Comparison of ENCODE assay signal across 18 cellular contexts in the genomic region with DNA sequence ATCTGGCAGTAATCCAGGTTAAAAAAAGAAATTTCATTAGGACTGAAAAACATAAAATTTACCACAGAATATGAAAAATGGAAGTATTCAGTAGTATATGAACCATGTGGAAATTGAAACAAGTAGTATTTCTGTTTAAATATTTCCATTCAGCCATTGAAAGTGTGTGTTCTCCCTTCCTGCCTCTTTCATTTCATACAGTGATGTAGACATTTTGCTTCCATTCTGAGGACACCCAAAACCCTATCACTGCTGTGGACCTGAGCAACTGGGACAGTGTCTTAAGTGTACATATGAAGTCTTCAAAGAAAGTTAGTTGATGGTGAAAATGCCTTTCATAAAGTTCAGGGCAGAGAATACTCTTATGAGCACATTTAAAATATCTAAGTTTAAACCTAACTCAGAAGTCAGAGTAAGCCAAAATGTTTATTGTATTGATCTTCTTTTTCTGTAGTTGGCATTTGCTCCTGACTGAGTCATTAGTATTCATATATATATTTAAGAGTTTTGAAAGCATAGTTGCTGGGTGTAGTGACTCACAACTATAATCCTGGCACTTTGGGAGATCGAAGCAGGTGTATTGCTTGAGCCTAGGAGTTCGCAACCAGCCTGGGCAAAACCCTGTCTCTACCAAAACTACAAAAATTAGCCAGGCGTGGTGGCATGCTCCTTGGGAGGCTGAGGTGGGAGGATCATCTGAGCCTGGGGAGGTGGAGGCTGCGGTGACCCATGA.
DNase-seq lines count a peak whose midpoint lies in the region; ATAC-seq and TF ChIP-seq lines count a peak whose summit lies in the region.
"Had no signal": no experiment of that assay in that cellular context is flagged by ENCODE, and none has a peak within 500 bp of the region (broad histone marks: within the 10 kb centered on the region; RNA-seq: fewer than 3 reads in every experiment).

No MANE protein-coding gene starts in this region.

- CTCF ChIA-PET in activated CD4-positive, alpha-beta T cell treated with anti-CD3 and anti-CD28 coated beads for 36 hours (lab: Charles Lee), result no interaction called here
- CTCF ChIA-PET in CD4-positive, alpha-beta T cell (lab: Charles Lee), result no interaction called here

- TF ChIP-seq CTCF in CD4-positive, alpha-beta T cell (IDR thresholded peaks at IDR 0.05), result no peak
- no peak for TF ChIP-seq CTCF in lower lobe of right lung (IDR thresholded peaks at IDR 0.05)

- H3K4me3 ChIP-seq in lower lobe of right lung, result no peak overlapping the region
- H3K4me3 ChIP-seq: A549, gastroesophageal sphincter had no signal

- H3K4me3 Mint-ChIP-seq in activated CD4-positive, alpha-beta T cell treated with anti-CD3 and anti-CD28 coated beads for 36 hours, result peak overlapping the region; percentile 16
- no peak overlapping the region for H3K4me3 Mint-ChIP-seq in CD4-positive, alpha-beta T cell
- H3K4me3 Mint-ChIP-seq in activated T-cell treated with anti-CD3 and anti-CD28 coated beads, Interleukin-2, amount 50 U/mL, for 72 hours, result peak overlapping the region; percentile 54 to 55

- peaks cover 57% of the 10 kb centered on the region for H3K4me1 Mint-ChIP-seq in activated CD4-positive, alpha-beta T cell treated with anti-CD3 and anti-CD28 coated beads for 36 hours
- peaks cover 72% of the 10 kb centered on the region for H3K4me1 Mint-ChIP-seq in CD4-positive, alpha-beta T cell (ENCODE audit: low read depth)
- H3K4me1 Mint-ChIP-seq in activated T-cell treated with anti-CD3 and anti-CD28 coated beads, Interleukin-2, amount 50 U/mL, for 72 hours (ENCODE audit: low read depth), result peaks cover 77% of the 10 kb centered on the region

- H3K9me3 ChIP-seq in CD4-positive, alpha-beta T cell (ENCODE audit: control insufficient read depth, low read length), result no peaks in the 10 kb centered on the region
- no peaks in the 10 kb centered on the region for H3K9me3 ChIP-seq in lower lobe of right lung
- H3K9me3 ChIP-seq: A549, gastroesophageal sphincter had no signal

- peaks cover 63% of the 10 kb centered on the region for H3K4me1 ChIP-seq in lower lobe of right lung

- H3K27me3 ChIP-seq in CD4-positive, alpha-beta T cell (ENCODE audit: control insufficient read depth, insufficient read depth, low read length), result no peaks in the 10 kb centered on the region
- H3K27me3 ChIP-seq in lower lobe of right lung (ENCODE audit: low read depth), result no peaks in the 10 kb centered on the region
- H3K27me3 ChIP-seq: gastroesophageal sphincter had no signal

- POLR2A ChIA-PET in activated CD4-positive, alpha-beta T cell treated with anti-CD3 and anti-CD28 coated beads for 36 hours (lab: Charles Lee), result interaction anchor here (0.7 kb wide), 1 partner anchor 20 kb away, joined by 3 read pairs; no protein-coding TSS in a partner anchor
- POLR2A ChIA-PET in CD4-positive, alpha-beta T cell (lab: Charles Lee), result no interaction called here

- no peaks in the 10 kb centered on the region for H3K27me3 Mint-ChIP-seq in activated CD4-positive, alpha-beta T cell treated with anti-CD3 and anti-CD28 coated beads for 36 hours
- no peaks in the 10 kb centered on the region for H3K27me3 Mint-ChIP-seq in CD4-positive, alpha-beta T cell
- H3K27me3 Mint-ChIP-seq in activated T-cell treated with anti-CD3 and anti-CD28 coated beads, Interleukin-2, amount 50 U/mL, for 72 hours (ENCODE audit: low read depth), result no peaks in the 10 kb centered on the region

- H3K27ac Mint-ChIP-seq in activated CD4-positive, alpha-beta T cell treated with anti-CD3 and anti-CD28 coated beads for 36 hours, result peak overlapping the region; percentile 74
- peak overlapping the region; percentile 54 for H3K27ac Mint-ChIP-seq in CD4-positive, alpha-beta T cell
- peak overlapping the region; percentile 76 for H3K27ac Mint-ChIP-seq in activated T-cell treated with anti-CD3 and anti-CD28 coated beads, Interleukin-2, amount 50 U/mL, for 72 hours

- peak; percentile 25 for DNase-seq in activated CD4-positive, alpha-beta T cell treated with anti-CD3 and anti-CD28 coated beads for 36 hours
- DNase-seq in activated CD4-positive, alpha-beta T cell treated with anti-CD3 and anti-CD28 coated beads for 48 hours, result no peak
- DNase-seq in CD4-positive, alpha-beta T cell, result no peak
- DNase-seq in activated T-cell treated with anti-CD3 and anti-CD28 coated beads, Interleukin-2, amount 50 U/mL, for 72 hours, result no peak
- DNase-seq in lower lobe of right lung (no peak), DMS153 (lab: John Stamatoyannopoulos, UW) (no peak)
- DNase-seq in stimulated activated CD4-positive, alpha-beta T cell treated with anti-CD3 and anti-CD28 coated beads, Interleukin-2, amount 100 ng/mL, for 48 hours, result no peak
- DNase-seq: activated CD8-positive, alpha-beta memory T cell treated with anti-CD3 and anti-CD28 coated beads, Interleukin-2, amount 50 U/mL, for 4 hours; C1 segment of cervical spinal cord; DMS53; erythroblast; MM.1S; NCI-H146; NCI-H2171 treated with DMSO at 0.1 percent for 48 hours; SIG-M5 had no signal

- ATAC-seq in activated CD4-positive, alpha-beta T cell treated with anti-CD3 and anti-CD28 coated beads for 36 hours, result peak; percentile 70
- no peak for ATAC-seq in CD4-positive, alpha-beta T cell (ENCODE audit: poor library complexity)
- ATAC-seq in activated T-cell treated with anti-CD3 and anti-CD28 coated beads, Interleukin-2, amount 50 U/mL, for 72 hours (replicated peaks in 1 of 2), result peak; percentile 59 to 72
- ATAC-seq in lower lobe of right lung (no peak), GM19463 (IDR thresholded peaks at IDR 0.05; ENCODE audit: unreplicated experiment) (no peak)
- ATAC-seq: A549, gastroesophageal sphincter had no signal

- intact Hi-C loops in activated CD4-positive, alpha-beta T cell treated with anti-CD3 and anti-CD28 coated beads for 36 hours (cut with DNase I, micrococcal nuclease), result no loop called here
- intact Hi-C loops in CD4-positive, alpha-beta T cell (cut with DNase I, micrococcal nuclease), result loop anchor here in 1 of 2 experiments (2.0 kb wide), 1 partner anchor 13 kb away; no protein-coding TSS in a partner anchor
- intact Hi-C loops in lower lobe of right lung (cut with DNase I), result no loop called here

- peaks cover 23% of the 10 kb centered on the region for H3K36me3 Mint-ChIP-seq in activated CD4-positive, alpha-beta T cell treated with anti-CD3 and anti-CD28 coated beads for 36 hours (ENCODE audit: low read depth)
- peaks cover 48% of the 10 kb centered on the region for H3K36me3 Mint-ChIP-seq in CD4-positive, alpha-beta T cell (ENCODE audit: low read depth)
- peaks cover 4 to 23% of the 10 kb centered on the region in 2 donors for H3K36me3 Mint-ChIP-seq in activated T-cell treated with anti-CD3 and anti-CD28 coated beads, Interleukin-2, amount 50 U/mL, for 72 hours (ENCODE audit: insufficient read depth in 2 of 2)

- H3K36me3 ChIP-seq in lower lobe of right lung, result peaks cover 44% of the 10 kb centered on the region
- H3K36me3 ChIP-seq: gastroesophageal sphincter had no signal

- no peak overlapping the region for H3K27ac ChIP-seq in CD4-positive, alpha-beta T cell (ENCODE audit: low read depth, low read length)
- H3K27ac ChIP-seq in lower lobe of right lung, result peak overlapping the region; percentile 2
- H3K27ac ChIP-seq: A549, gastroesophageal sphincter had no signal

- H3K9me3 Mint-ChIP-seq in activated CD4-positive, alpha-beta T cell treated with anti-CD3 and anti-CD28 coated beads for 36 hours (ENCODE audit: low read depth), result no peaks in the 10 kb centered on the region
- no peaks in the 10 kb centered on the region for H3K9me3 Mint-ChIP-seq in CD4-positive, alpha-beta T cell
- no peaks in the 10 kb centered on the region for H3K9me3 Mint-ChIP-seq in activated T-cell treated with anti-CD3 and anti-CD28 coated beads, Interleukin-2, amount 50 U/mL, for 72 hours

Comparison
In these comparisons a context has a peak if more than half of its experiments do, and no peak if none do; other contexts are left out.
1. ATAC-seq: peak in activated CD4-positive, alpha-beta T cell treated with anti-CD3 and anti-CD28 coated beads for 36 hours (single experiment) and activated T-cell treated with anti-CD3 and anti-CD28 coated beads, Interleukin-2, amount 50 U/mL, for 72 hours (2 of 2); none in CD4-positive, alpha-beta T cell (single experiment), lower lobe of right lung (0 of 2) and GM19463 (single experiment).
2. Peak in every context shown above with its lines, with median percentiles within 50 percentile points of each other: H3K27ac Mint-ChIP-seq.